ENCODE assay signal across 31 cellular contexts in genomic region chr22:40482391-40482790, GRCh38.
DNase-seq lines count a peak whose midpoint lies in the region; ATAC-seq, FAIRE-seq and TF ChIP-seq lines count a peak whose summit lies in the region.
"Had no signal": no experiment of that assay in that cellular context is flagged by ENCODE, and none has a peak within 500 bp of the region (broad histone marks: within the 10 kb centered on the region; RNA-seq: fewer than 3 reads in every experiment).

No MANE protein-coding gene starts in this region.

- FAIRE-seq in bronchial epithelial cell (lab: Jason Lieb, UNC) = peak; percentile 89
- FAIRE-seq: GM12878, kidney, pancreas had no signal

- H3K4me3 Mint-ChIP-seq in activated CD4-positive, alpha-beta T cell treated with anti-CD3 and anti-CD28 coated beads, Interleukin-2, amount 10 ng/mL, durations not matched to agents 24 days and 14 days = no peak overlapping the region
- H3K4me3 Mint-ChIP-seq in type B pancreatic cell = peak overlapping the region; percentile 46
- H3K4me3 Mint-ChIP-seq in CD8-positive, alpha-beta T cell = no peak overlapping the region
- H3K4me3 Mint-ChIP-seq: activated CD8-positive, alpha-beta memory T cell treated with anti-CD3 and anti-CD28 coated beads, Interleukin-2, amount 10 ng/mL, durations not matched to agents 7 days and 5 days; activated T-cell treated with anti-CD3 and anti-CD28 coated beads, Interleukin-2, amount 50 U/mL, for 72 hours; effector memory CD8-positive, alpha-beta T cell; natural killer cell treated with Interleukin-12 subunit alpha and Interleukin-12 subunit beta and Interleukin-15 and Interleukin-18, amount 100 ng/mL, for 72 hours had no signal

- H3K9me3 Mint-ChIP-seq in activated CD4-positive, alpha-beta T cell treated with anti-CD3 and anti-CD28 coated beads, Interleukin-2, amount 10 ng/mL, durations not matched to agents 24 days and 14 days = no peaks in the 10 kb centered on the region
- peaks cover 9% of the 10 kb centered on the region for H3K9me3 Mint-ChIP-seq in type B pancreatic cell
- no peaks in the 10 kb centered on the region for H3K9me3 Mint-ChIP-seq in CD8-positive, alpha-beta T cell
- H3K9me3 Mint-ChIP-seq: activated T-cell treated with anti-CD3 and anti-CD28 coated beads, Interleukin-2, amount 50 U/mL, for 72 hours; effector memory CD8-positive, alpha-beta T cell; natural killer cell treated with Interleukin-12 subunit alpha and Interleukin-12 subunit beta and Interleukin-15 and Interleukin-18, amount 100 ng/mL, for 72 hours had no signal

- H3K9me3 ChIP-seq in lower lobe of right lung = no peaks in the 10 kb centered on the region
- H3K9me3 ChIP-seq in CD8-positive, alpha-beta T cell (ENCODE audit: low read length) = no peaks in the 10 kb centered on the region
- H3K9me3 ChIP-seq: esophagus muscularis mucosa, heart left ventricle, pancreas had no signal

- peak; percentile 47 for DNase-seq in activated CD4-positive, alpha-beta T cell treated with anti-CD3 and anti-CD28 coated beads, Interleukin-2, amount 10 ng/mL, durations not matched to agents 24 days and 14 days
- DNase-seq in activated CD4-positive, alpha-beta T cell treated with anti-CD3 and anti-CD28 coated beads for 4 hours = no peak
- DNase-seq in bronchial epithelial cell (ENCODE audit: low read depth) = peak; percentile 67
- DNase-seq in lower lobe of right lung = no peak
- no peak for DNase-seq in type B pancreatic cell (ENCODE audit: extremely low spot score, unreplicated experiment)
- DNase-seq in NCI-H2227 (lab: John Stamatoyannopoulos, UW; ENCODE audit: unreplicated experiment) = no peak
- no peak for DNase-seq in CD8-positive, alpha-beta T cell
- DNase-seq: activated CD8-positive, alpha-beta memory T cell treated with anti-CD3 and anti-CD28 coated beads, Interleukin-2, amount 10 ng/mL, durations not matched to agents 7 days and 5 days; activated T-cell treated with anti-CD3 and anti-CD28 coated beads, Interleukin-2, amount 50 U/mL, for 72 hours; central memory CD4-positive, alpha-beta T cell; effector memory CD8-positive, alpha-beta T cell; foreskin melanocyte; H7; heart left ventricle; KG1; kidney; NCI-H1417; NCI-H2029 treated with DMSO at 0.1 percent for 48 hours; NCI-H2227 treated with DMSO at 0.1 percent for 48 hours; NCI-H69; pancreas; stimulated activated naive CD4-positive, alpha-beta T cell; T-helper 9 cell; WERI-Rb-1 had no signal

- H3K4me1 ChIP-seq in lower lobe of right lung = peaks cover 49% of the 10 kb centered on the region
- H3K4me1 ChIP-seq in CD8-positive, alpha-beta T cell (ENCODE audit: insufficient read depth, low read length) = peaks cover 19% of the 10 kb centered on the region

- peaks cover 35% of the 10 kb centered on the region for H3K4me1 Mint-ChIP-seq in activated CD4-positive, alpha-beta T cell treated with anti-CD3 and anti-CD28 coated beads, Interleukin-2, amount 10 ng/mL, durations not matched to agents 24 days and 14 days
- peaks cover 35% of the 10 kb centered on the region for H3K4me1 Mint-ChIP-seq in type B pancreatic cell (ENCODE audit: unreplicated experiment)
- peaks cover 56% of the 10 kb centered on the region for H3K4me1 Mint-ChIP-seq in CD8-positive, alpha-beta T cell (ENCODE audit: low read depth)

- H3K27me3 ChIP-seq in bronchial epithelial cell (ENCODE audit: control insufficient read depth, insufficient read depth, low read length) = no peaks in the 10 kb centered on the region
- H3K27me3 ChIP-seq in lower lobe of right lung (ENCODE audit: low read depth) = no peaks in the 10 kb centered on the region
- H3K27me3 ChIP-seq in CD8-positive, alpha-beta T cell (ENCODE audit: insufficient read depth, low read length) = no peaks in the 10 kb centered on the region
- H3K27me3 ChIP-seq: esophagus muscularis mucosa, heart left ventricle, pancreas had no signal

- no peak overlapping the region for H3K27ac ChIP-seq in lower lobe of right lung
- no peak overlapping the region for H3K27ac ChIP-seq in CD8-positive, alpha-beta T cell (ENCODE audit: low read depth, low read length)
- H3K27ac ChIP-seq: 22Rv1, esophagus muscularis mucosa, heart left ventricle, pancreas, WERI-Rb-1 had no signal

- intact Hi-C loops in activated CD4-positive, alpha-beta T cell treated with anti-CD3 and anti-CD28 coated beads, Interleukin-2, amount 10 ng/mL, durations not matched to agents 24 days and 14 days (cut with micrococcal nuclease) = no loop called here
- intact Hi-C loops in lower lobe of right lung (cut with DNase I) = no loop called here
- intact Hi-C loops in CD8-positive, alpha-beta T cell (cut with DNase I, micrococcal nuclease) = loop anchor here in 1 of 2 experiments (10.0 kb wide), 1 partner anchor 98 kb away; no protein-coding TSS in a partner anchor

- H3K36me3 ChIP-seq in bronchial epithelial cell (ENCODE audit: control insufficient read depth, insufficient read depth, low read length) = no peaks in the 10 kb centered on the region
- no peaks in the 10 kb centered on the region for H3K36me3 ChIP-seq in lower lobe of right lung
- H3K36me3 ChIP-seq in CD8-positive, alpha-beta T cell (ENCODE audit: insufficient read depth, low read length) = no peaks in the 10 kb centered on the region
- H3K36me3 ChIP-seq: esophagus muscularis mucosa, heart left ventricle, pancreas had no signal

- peaks cover 2% of the 10 kb centered on the region for H3K36me3 Mint-ChIP-seq in activated CD4-positive, alpha-beta T cell treated with anti-CD3 and anti-CD28 coated beads, Interleukin-2, amount 10 ng/mL, durations not matched to agents 24 days and 14 days (ENCODE audit: low read depth)
- peaks cover 16% of the 10 kb centered on the region for H3K36me3 Mint-ChIP-seq in type B pancreatic cell
- peaks cover 2% of the 10 kb centered on the region for H3K36me3 Mint-ChIP-seq in CD8-positive, alpha-beta T cell
- H3K36me3 Mint-ChIP-seq: natural killer cell treated with Interleukin-12 subunit alpha and Interleukin-12 subunit beta and Interleukin-15 and Interleukin-18, amount 100 ng/mL, for 72 hours had no signal

- ATAC-seq in lower lobe of right lung = peak; percentile 34 to 60
- ATAC-seq in CD8-positive, alpha-beta T cell = no peak
- no peak for ATAC-seq in GM18502 (IDR thresholded peaks at IDR 0.05; ENCODE audit: poor library complexity, unreplicated experiment)
- ATAC-seq: activated CD8-positive, alpha-beta memory T cell treated with anti-CD3 and anti-CD28 coated beads, Interleukin-2, amount 10 ng/mL, durations not matched to agents 7 days and 5 days; effector memory CD8-positive, alpha-beta T cell; GM12878; heart left ventricle; natural killer cell treated with Interleukin-12 subunit alpha and Interleukin-12 subunit beta and Interleukin-15 and Interleukin-18, amount 100 ng/mL, for 72 hours; Panc1; pancreas had no signal

- no peaks in the 10 kb centered on the region for H3K27me3 Mint-ChIP-seq in activated CD4-positive, alpha-beta T cell treated with anti-CD3 and anti-CD28 coated beads, Interleukin-2, amount 10 ng/mL, durations not matched to agents 24 days and 14 days
- no peaks in the 10 kb centered on the region for H3K27me3 Mint-ChIP-seq in type B pancreatic cell
- no peaks in the 10 kb centered on the region for H3K27me3 Mint-ChIP-seq in CD8-positive, alpha-beta T cell (ENCODE audit: low read depth)
- H3K27me3 Mint-ChIP-seq: activated CD8-positive, alpha-beta memory T cell treated with anti-CD3 and anti-CD28 coated beads, Interleukin-2, amount 10 ng/mL, durations not matched to agents 7 days and 5 days; effector memory CD8-positive, alpha-beta T cell; natural killer cell treated with Interleukin-12 subunit alpha and Interleukin-12 subunit beta and Interleukin-15 and Interleukin-18, amount 100 ng/mL, for 72 hours had no signal

- POLR2A ChIA-PET in CD8-positive, alpha-beta T cell (lab: Charles Lee) = no interaction called here

- H3K4me3 ChIP-seq in bronchial epithelial cell (ENCODE audit: low read depth, low read length) (no peak overlapping the region), lower lobe of right lung (no peak overlapping the region)
- no peak overlapping the region for H3K4me3 ChIP-seq in CD8-positive, alpha-beta T cell (ENCODE audit: low read depth, low read length)
- H3K4me3 ChIP-seq: esophagus muscularis mucosa, GM12878, heart left ventricle, pancreas, skin epidermis had no signal

- no peak overlapping the region for H3K27ac Mint-ChIP-seq in activated CD4-positive, alpha-beta T cell treated with anti-CD3 and anti-CD28 coated beads, Interleukin-2, amount 10 ng/mL, durations not matched to agents 24 days and 14 days
- H3K27ac Mint-ChIP-seq in type B pancreatic cell = peak overlapping the region; percentile 88
- no peak overlapping the region for H3K27ac Mint-ChIP-seq in CD8-positive, alpha-beta T cell
- H3K27ac Mint-ChIP-seq: activated CD8-positive, alpha-beta memory T cell treated with anti-CD3 and anti-CD28 coated beads, Interleukin-2, amount 10 ng/mL, durations not matched to agents 7 days and 5 days; activated T-cell treated with anti-CD3 and anti-CD28 coated beads, Interleukin-2, amount 50 U/mL, for 72 hours; effector memory CD8-positive, alpha-beta T cell; natural killer cell treated with Interleukin-12 subunit alpha and Interleukin-12 subunit beta and Interleukin-15 and Interleukin-18, amount 100 ng/mL, for 72 hours had no signal

- CTCF ChIA-PET in CD8-positive, alpha-beta T cell (lab: Charles Lee) = interaction anchor here (1.2 to 3.6 kb wide), 2 partner anchors 10 to 46 kb away, joined by 3 to 29 read pairs; no protein-coding TSS in a partner anchor

- TF ChIP-seq CTCF in bronchial epithelial cell (IDR thresholded peaks at IDR 0.05; ENCODE audit: insufficient read depth, low read length, severe bottlenecking) (no peak), lower lobe of right lung (IDR thresholded peaks at IDR 0.05) (no peak), type B pancreatic cell (conservative IDR thresholded peaks at IDR 0.05) (no peak)
- no peak for TF ChIP-seq CTCF in CD8-positive, alpha-beta T cell (IDR thresholded peaks at IDR 0.05)

Comparison
In these comparisons a context has a peak if more than half of its experiments do, and no peak if none do; other contexts are left out.
1. DNase-seq: peak in activated CD4-positive, alpha-beta T cell treated with anti-CD3 and anti-CD28 coated beads, Interleukin-2, amount 10 ng/mL, durations not matched to agents 24 days and 14 days (single experiment) and bronchial epithelial cell (single experiment); none in activated CD4-positive, alpha-beta T cell treated with anti-CD3 and anti-CD28 coated beads for 4 hours (0 of 2), lower lobe of right lung (single experiment), type B pancreatic cell (single experiment), NCI-H2227 (single experiment) and CD8-positive, alpha-beta T cell (0 of 7).
2. ATAC-seq: peak in lower lobe of right lung (2 of 2); none in CD8-positive, alpha-beta T cell (single experiment) and GM18502 (single experiment).